9 cellular contexts compared by ENCODE assay signal in genomic region chr16:67542464-67542863, GRCh38. TPM values are rescaled to one million over a fixed set of nuclear protein-coding genes. Genes with fewer than 3 reads are reported as not detected.
DNase-seq lines count a peak whose midpoint lies in the region; ATAC-seq and TF ChIP-seq lines count a peak whose summit lies in the region.
"Had no signal": no experiment of that assay in that cellular context is flagged by ENCODE, and none has a peak within 500 bp of the region (broad histone marks: within the 10 kb centered on the region; RNA-seq: fewer than 3 reads in every experiment).

No MANE protein-coding gene starts in this region.

- no peak for TF ChIP-seq CTCF in fibroblast of the aortic adventitia (IDR thresholded peaks at IDR 0.05; ENCODE audit: insufficient read depth, low read length)

- ATAC-seq in GM19463 (IDR thresholded peaks at IDR 0.05; ENCODE audit: unreplicated experiment) (peak; percentile 56), GM19035 (IDR thresholded peaks at IDR 0.05; ENCODE audit: unreplicated experiment) (no peak), HG02981 (IDR thresholded peaks at IDR 0.05; ENCODE audit: unreplicated experiment) (no peak)
- ATAC-seq: pancreas had no signal

- no peak overlapping the region for H3K4me3 ChIP-seq in fibroblast of the aortic adventitia (ENCODE audit: low read depth, low read length)
- H3K4me3 ChIP-seq: pancreas, SJSA1 had no signal

- DNase-seq in NOMO-1 (lab: John Stamatoyannopoulos, UW; ENCODE audit: unreplicated experiment in 2 of 2) (peak; percentile 35 to 71), fibroblast of the aortic adventitia (ENCODE audit: low read depth) (peak; percentile 66)
- DNase-seq in activated CD8-positive, alpha-beta memory T cell treated with anti-CD3 and anti-CD28 coated beads, Interleukin-2, amount 50 U/mL, for 4 hours, result peak; percentile 57
- peak; percentile 54 for DNase-seq in stimulated activated CD8-positive, alpha-beta memory T cell treated with anti-CD3 and anti-CD28 coated beads, Interleukin-12 subunit alpha, Interleukin-12 subunit beta, amount 100 ng/mL, for 1 hour (ENCODE audit: low read depth)

RNA-seq across cellular contexts. Expression of gene RIPOR1, which starts 13.8 kb away (rescaled TPM):
- 29.3 and 64.7 TPM in 2 replicates for total RNA-seq in fibroblast of the aortic adventitia (ENCODE audit: low replicate concordance)

RNA-seq across cellular contexts. Expression of gene CTCF, which starts 19.9 kb away (rescaled TPM):
- 22.1 and 34.3 TPM in 2 replicates for total RNA-seq in fibroblast of the aortic adventitia (ENCODE audit: low replicate concordance)

RNA-seq across cellular contexts. Expression of gene AGRP, which starts 59.1 kb away (rescaled TPM):
- not detected in 2 replicates for total RNA-seq in fibroblast of the aortic adventitia (ENCODE audit: low replicate concordance)
- total RNA-seq: pancreas, SJSA1 had no signal
